ENCODE assay signal across 8 cellular contexts in the genomic region with DNA sequence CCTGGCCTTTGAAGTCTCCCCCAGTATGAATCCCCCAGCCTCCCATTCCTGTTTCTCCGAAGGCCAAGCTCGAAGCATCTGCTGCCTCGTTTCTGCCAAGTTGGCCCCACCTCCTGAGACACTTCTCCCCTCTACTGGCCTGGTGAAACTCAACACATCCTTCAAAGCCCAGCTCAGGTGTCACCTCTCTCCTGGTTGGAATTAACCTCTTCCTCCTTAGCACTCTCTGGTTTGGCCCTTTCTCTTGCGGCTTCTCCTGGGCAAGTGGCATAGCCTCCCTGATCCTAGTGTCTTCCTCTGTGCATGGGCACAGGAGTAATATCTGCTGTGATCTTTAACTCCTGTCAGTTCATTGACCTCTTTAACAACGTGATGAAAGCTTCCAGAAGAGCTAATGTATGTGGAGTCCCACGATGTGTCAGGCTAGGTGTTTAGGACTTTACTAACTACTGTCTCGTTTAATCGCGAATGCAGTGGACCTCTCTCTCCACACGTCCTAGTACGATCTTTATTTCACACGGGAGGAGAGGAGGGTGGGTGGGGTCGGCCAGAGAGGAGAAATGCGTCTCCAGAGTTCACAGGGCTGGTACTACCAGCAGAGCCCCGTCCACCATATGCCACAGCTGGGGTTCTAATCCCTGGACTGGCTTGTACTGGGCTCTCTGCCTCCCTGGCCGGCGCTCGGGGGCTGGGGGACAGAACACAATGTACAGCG. TPM values are rescaled to one million over a fixed set of nuclear protein-coding genes. Genes with fewer than 3 reads are reported as not detected.
DNase-seq lines count a peak whose midpoint lies in the region; ATAC-seq and TF ChIP-seq lines count a peak whose summit lies in the region.

No MANE protein-coding gene starts in this region.

- ATAC-seq in activated CD4-positive, alpha-beta T cell treated with anti-CD3 and anti-CD28 coated beads for 36 hours, result no peak
- peak; percentile 21 for ATAC-seq in left ventricle myocardium superior
- ATAC-seq in gastrocnemius medialis, result peak; percentile 30 to 32
- ATAC-seq in HG03439 (IDR thresholded peaks at IDR 0.05; ENCODE audit: unreplicated experiment), result no peak

- DNase-seq in activated CD4-positive, alpha-beta T cell treated with anti-CD3 and anti-CD28 coated beads for 36 hours, result no peak
- DNase-seq in activated CD4-positive, alpha-beta T cell treated with anti-CD3 and anti-CD28 coated beads for 48 hours, result no peak
- no peak for DNase-seq in left ventricle myocardium superior
- DNase-seq in gastrocnemius medialis, result peak in 1 of 2 donors; percentile 51
- no peak for DNase-seq in NCI-H1105 (lab: John Stamatoyannopoulos, UW)
- no peak for DNase-seq in HPDE6-E6E7 (ENCODE audit: extremely low spot score)

- POLR2A ChIA-PET in activated CD4-positive, alpha-beta T cell treated with anti-CD3 and anti-CD28 coated beads for 36 hours (lab: Charles Lee), result no interaction called here

- TF ChIP-seq POLR2A in gastrocnemius medialis (IDR thresholded peaks at IDR 0.05), result no peak

- intact Hi-C loops in activated CD4-positive, alpha-beta T cell treated with anti-CD3 and anti-CD28 coated beads for 36 hours (cut with DNase I, micrococcal nuclease), result loop anchor here (1.0 to 5.0 kb wide), 4 partner anchors 22 to 77 kb away; no protein-coding TSS in a partner anchor
- intact Hi-C loops in left ventricle myocardium superior (cut with micrococcal nuclease) (no loop called here), gastrocnemius medialis (cut with DNase I; ENCODE audit: low total_unique reads) (loop anchor here (2.0 kb wide), 1 partner anchor 101 kb away; no protein-coding TSS in a partner anchor)

- in situ Hi-C loops in gastrocnemius medialis (cut with MboI; ENCODE audit: low sequenced_read_pairs in 4 of 4), result no loop called here

- H3K4me1 Mint-ChIP-seq in activated CD4-positive, alpha-beta T cell treated with anti-CD3 and anti-CD28 coated beads for 36 hours, result peaks cover 30% of the 10 kb centered on the region

- H3K36me3 ChIP-seq in gastrocnemius medialis, result no peaks in the 10 kb centered on the region

- H3K4me3 ChIP-seq in WI38 (ENCODE audit: low read depth, low read length) (peak overlapping the region; percentile 78), gastrocnemius medialis (peak overlapping the region; percentile 42 to 73 (median 68))

- H3K27me3 ChIP-seq in gastrocnemius medialis, result peaks cover 0 to 3% (median 0%) of the 10 kb centered on the region in 3 donors

- peaks cover 16% of the 10 kb centered on the region for H3K36me3 Mint-ChIP-seq in activated CD4-positive, alpha-beta T cell treated with anti-CD3 and anti-CD28 coated beads for 36 hours (ENCODE audit: low read depth)

- CTCF ChIA-PET in activated CD4-positive, alpha-beta T cell treated with anti-CD3 and anti-CD28 coated beads for 36 hours (lab: Charles Lee), result interaction anchor here (0.6 to 1.7 kb wide), 4 partner anchors 22 to 129 kb away, joined by 3 to 5 read pairs (median 4); no protein-coding TSS in a partner anchor

- H3K9me3 ChIP-seq in gastrocnemius medialis, result no peaks in the 10 kb centered on the region

- no peak for TF ChIP-seq CTCF in WI38 (IDR thresholded peaks at IDR 0.05; ENCODE audit: low read depth, low read length)
- no peak for TF ChIP-seq CTCF in gastrocnemius medialis (IDR thresholded peaks at IDR 0.05 in 4 of 5, conservative IDR thresholded peaks at IDR 0.05 in 1 of 5)

- peak overlapping the region; percentile 20 for H3K27ac Mint-ChIP-seq in activated CD4-positive, alpha-beta T cell treated with anti-CD3 and anti-CD28 coated beads for 36 hours

- peaks cover 5% of the 10 kb centered on the region for H3K27me3 Mint-ChIP-seq in activated CD4-positive, alpha-beta T cell treated with anti-CD3 and anti-CD28 coated beads for 36 hours

- peaks cover 8 to 16% of the 10 kb centered on the region in 2 donors for H3K4me1 ChIP-seq in gastrocnemius medialis

- H3K9me3 Mint-ChIP-seq in activated CD4-positive, alpha-beta T cell treated with anti-CD3 and anti-CD28 coated beads for 36 hours (ENCODE audit: low read depth), result no peaks in the 10 kb centered on the region

- peak overlapping the region; percentile 44 to 73 (median 70) for H3K27ac ChIP-seq in gastrocnemius medialis

- H3K4me3 Mint-ChIP-seq in activated CD4-positive, alpha-beta T cell treated with anti-CD3 and anti-CD28 coated beads for 36 hours, result peak overlapping the region; percentile 67

RNA-seq across cellular contexts. Expression of gene PTPRJ, which starts 0.8 kb away (rescaled TPM):
- 10 to 100 TPM; 20.8 to 21.3 TPM for total RNA-seq in activated CD4-positive, alpha-beta T cell treated with anti-CD3 and anti-CD28 coated beads for 36 hours
- 7.1 TPM for total RNA-seq in left ventricle myocardium superior
- 1 to 10 TPM; 5.4 to 9.0 (median 5.6) TPM for total RNA-seq in gastrocnemius medialis

Comparison
In these comparisons a context has a peak if more than half of its experiments do, and no peak if none do; other contexts are left out.
1. ATAC-seq: peak in left ventricle myocardium superior (single experiment) and gastrocnemius medialis (2 of 2); none in activated CD4-positive, alpha-beta T cell treated with anti-CD3 and anti-CD28 coated beads for 36 hours (single experiment) and HG03439 (single experiment).